In the genomic region with DNA sequence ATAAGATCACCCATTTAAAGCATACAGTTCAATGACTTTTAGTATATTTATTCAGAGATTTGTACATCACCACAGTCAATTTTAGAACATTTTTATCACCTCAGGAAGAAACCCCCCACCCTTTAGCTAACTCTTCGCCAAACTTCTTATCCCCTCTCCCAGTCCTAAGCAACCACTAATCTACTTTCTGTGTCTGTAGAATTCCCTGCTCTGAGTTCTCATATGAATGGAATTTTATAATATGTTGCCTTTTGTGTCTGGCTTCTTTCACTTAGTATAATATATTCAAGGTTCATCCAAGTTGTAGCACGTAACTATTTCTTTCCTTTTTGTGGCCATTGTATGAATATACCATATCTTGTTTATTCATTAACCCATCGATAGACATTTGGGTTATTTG, we compare ENCODE assay signal across 13 cellular contexts. TPM values are rescaled to one million over a fixed set of nuclear protein-coding genes. Genes with fewer than 3 reads are reported as not detected.
DNase-seq lines count a peak whose midpoint lies in the region; ATAC-seq and TF ChIP-seq lines count a peak whose summit lies in the region.
"Had no signal": no experiment of that assay in that cellular context is flagged by ENCODE, and none has a peak within 500 bp of the region (broad histone marks: within the 10 kb centered on the region; RNA-seq: fewer than 3 reads in every experiment).

No MANE protein-coding gene starts in this region.

- peak overlapping the region in 1 of 11 experiments; percentile 11; a peak in 1 of 22 replicates for H3K27ac ChIP-seq in BLaER1 treated with 17β-estradiol and CSF1 and Interleukin-3, amounts not matched to agents 10 nM and 100 nM
- H3K27ac ChIP-seq in neural progenitor cell, result no peak overlapping the region
- H3K27ac ChIP-seq: adrenal gland had no signal

- H3K4me1 Mint-ChIP-seq in HFFc6 (ENCODE audit: low read depth) (peaks cover 26% of the 10 kb centered on the region), neural progenitor cell (peaks cover 10% of the 10 kb centered on the region)
- peaks cover 22 to 59% (median 44%) of the 10 kb centered on the region in 4 donors for H3K4me1 Mint-ChIP-seq in naive thymus-derived CD8-positive, alpha-beta T cell

- POLR2A ChIA-PET in naive thymus-derived CD8-positive, alpha-beta T cell (lab: Charles Lee), result interaction anchor here (1.2 to 49.2 kb wide), 3 partner anchors 7 to 59 kb away, joined by 3 to 2293 read pairs (median 2293); a partner anchor contains a TSS

- H3K27me3 Mint-ChIP-seq in HFFc6 (ENCODE audit: insufficient read depth) (peaks cover 4% of the 10 kb centered on the region), neural progenitor cell (ENCODE audit: insufficient read depth, low read depth) (peaks cover 6% of the 10 kb centered on the region)
- no peaks in the 10 kb centered on the region for H3K27me3 Mint-ChIP-seq in naive thymus-derived CD8-positive, alpha-beta T cell

- peaks cover 19 to 33% (median 28%) of the 10 kb centered on the region in 11 experiments for H3K9me3 ChIP-seq in BLaER1 treated with 17β-estradiol and CSF1 and Interleukin-3, amounts not matched to agents 10 nM and 100 nM (replicated peaks in 1 of 11)
- H3K9me3 ChIP-seq in adipocyte (ENCODE audit: control insufficient read depth, low read length) (peaks cover 7% of the 10 kb centered on the region), neural progenitor cell (ENCODE audit: low read depth) (no peaks in the 10 kb centered on the region)
- H3K9me3 ChIP-seq: adrenal gland had no signal

- H3K27me3 ChIP-seq in BLaER1 treated with 17β-estradiol and CSF1 and Interleukin-3, amounts not matched to agents 10 nM and 100 nM, result no peaks in the 10 kb centered on the region
- no peaks in the 10 kb centered on the region for H3K27me3 ChIP-seq in adipocyte (replicated peaks; ENCODE audit: control insufficient read depth, insufficient read depth, low read length)
- no peaks in the 10 kb centered on the region for H3K27me3 ChIP-seq in neural progenitor cell
- H3K27me3 ChIP-seq: adrenal gland, MG63 had no signal

- no peak for ATAC-seq in naive thymus-derived CD8-positive, alpha-beta T cell
- ATAC-seq in HG03521 (IDR thresholded peaks at IDR 0.05; ENCODE audit: unreplicated experiment), result no peak

- peak overlapping the region; percentile 88 to 99 (median 97) for H3K4me2 ChIP-seq in BLaER1 treated with 17β-estradiol and CSF1 and Interleukin-3, amounts not matched to agents 10 nM and 100 nM
- H3K4me2 ChIP-seq in neural progenitor cell, result no peak overlapping the region

- TF ChIP-seq CTCF in HFFc6 (IDR thresholded peaks at IDR 0.05), result no peak
- TF ChIP-seq CTCF in neural progenitor cell (IDR thresholded peaks at IDR 0.05), result no peak

- peak overlapping the region; percentile 74 for H3K27ac Mint-ChIP-seq in HFFc6
- peak overlapping the region in 9 of 10 donors; percentile 1 to 88 (median 66) for H3K27ac Mint-ChIP-seq in naive thymus-derived CD8-positive, alpha-beta T cell
- no peak overlapping the region for H3K27ac Mint-ChIP-seq in neural progenitor cell

- peaks cover 23 to 77% (median 58%) of the 10 kb centered on the region in 11 experiments; a peak in 21 of 22 replicates for H4K20me1 ChIP-seq in BLaER1 treated with 17β-estradiol and CSF1 and Interleukin-3, amounts not matched to agents 10 nM and 100 nM
- no peaks in the 10 kb centered on the region for H4K20me1 ChIP-seq in neural progenitor cell (ENCODE audit: low read depth)

- H3K36me3 ChIP-seq in BLaER1 treated with 17β-estradiol and CSF1 and Interleukin-3, amounts not matched to agents 10 nM and 100 nM, result peaks cover 76 to 82% (median 79%) of the 10 kb centered on the region in 11 experiments
- H3K36me3 ChIP-seq in adipocyte (ENCODE audit: control insufficient read depth, insufficient read depth, low read length, severe bottlenecking), result peaks cover 44% of the 10 kb centered on the region
- H3K36me3 ChIP-seq in neural progenitor cell, result no peaks in the 10 kb centered on the region

- peak overlapping the region in 7 of 10 experiments; percentile 13 to 80 (median 71); a peak in 6 of 20 replicates for H3K4me3 ChIP-seq in BLaER1 treated with 17β-estradiol and CSF1 and Interleukin-3, amounts not matched to agents 10 nM and 100 nM
- H3K4me3 ChIP-seq in adipocyte (ENCODE audit: low read length), result no peak overlapping the region
- no peak overlapping the region for H3K4me3 ChIP-seq in neural progenitor cell
- H3K4me3 ChIP-seq: adrenal gland, MG63 had no signal

- H3K36me3 Mint-ChIP-seq in HFFc6 (ENCODE audit: low read depth), result peaks cover 46% of the 10 kb centered on the region
- peaks cover 13 to 65% (median 31%) of the 10 kb centered on the region in 3 donors for H3K36me3 Mint-ChIP-seq in naive thymus-derived CD8-positive, alpha-beta T cell
- H3K36me3 Mint-ChIP-seq in neural progenitor cell, result peaks cover 39% of the 10 kb centered on the region

- no peak overlapping the region for H2AFZ ChIP-seq in neural progenitor cell (replicated peaks)

- H3K9ac ChIP-seq in BLaER1 treated with 17β-estradiol and CSF1 and Interleukin-3, amounts not matched to agents 10 nM and 100 nM, result peak overlapping the region in 5 of 11 experiments; percentile 15 to 97 (median 20); a peak in 5 of 22 replicates
- H3K9ac ChIP-seq in adipocyte (ENCODE audit: low read length) (no peak overlapping the region), neural progenitor cell (no peak overlapping the region)

- H3K9me3 Mint-ChIP-seq in HFFc6, result peaks cover 22% of the 10 kb centered on the region
- H3K9me3 Mint-ChIP-seq in naive thymus-derived CD8-positive, alpha-beta T cell, result peaks cover 0 to 16% (median 12%) of the 10 kb centered on the region in 9 donors
- peaks cover 19% of the 10 kb centered on the region for H3K9me3 Mint-ChIP-seq in neural progenitor cell

- DNase-seq in HFFc6 (peak; percentile 18), adipocyte (ENCODE audit: low read depth) (peak; percentile 34), AG08396 (ENCODE audit: low spot score) (no peak), NCI-H82 treated with DMSO at 0.1 percent for 48 hours (lab: John Stamatoyannopoulos, UW; ENCODE audit: unreplicated experiment) (no peak), neural progenitor cell (ENCODE audit: low spot score) (no peak)
- no peak for DNase-seq in naive thymus-derived CD8-positive, alpha-beta T cell
- DNase-seq: activated CD4-positive, CD25-positive, alpha-beta regulatory T cell treated with anti-CD3 and anti-CD28 coated beads, Interleukin-2, amount 50 U/mL, for 72 hours; adrenal gland; GF-D8; GOT3; MG63 had no signal

- peaks cover 41 to 57% (median 47%) of the 10 kb centered on the region in 10 experiments for H3K4me1 ChIP-seq in BLaER1 treated with 17β-estradiol and CSF1 and Interleukin-3, amounts not matched to agents 10 nM and 100 nM
- H3K4me1 ChIP-seq in adipocyte (ENCODE audit: control insufficient read depth, insufficient read depth, low read length), result peaks cover 34% of the 10 kb centered on the region
- peaks cover 10% of the 10 kb centered on the region for H3K4me1 ChIP-seq in neural progenitor cell

- peaks cover 13% of the 10 kb centered on the region for H3F3A ChIP-seq in neural progenitor cell (ENCODE audit: low read depth)

- H3K79me2 ChIP-seq in neural progenitor cell (ENCODE audit: low read depth), result peaks cover 15% of the 10 kb centered on the region

- peak overlapping the region; percentile 51 for H3K4me3 Mint-ChIP-seq in HFFc6
- peak overlapping the region; percentile 2 to 80 (median 24) for H3K4me3 Mint-ChIP-seq in naive thymus-derived CD8-positive, alpha-beta T cell
- H3K4me3 Mint-ChIP-seq in neural progenitor cell, result no peak overlapping the region

RNA-seq across cellular contexts. Expression of a gene that starts 3.6 kb away (rescaled TPM):
- 10 to 100 TPM; 24.7 to 34.6 (median 26.4) TPM for total RNA-seq in HFFc6 (2021; fragmentation: NEBNext Ultra II Directional; extraction: Animal tissue kit (Norgen Biotek cat#: 25700))
- total RNA-seq in naive thymus-derived CD8-positive, alpha-beta T cell, result 100 to 1,000 TPM; 189 to 206 TPM
- 10 to 100 TPM in 2 of 3 donors, 1 to 10 TPM in 1; 6.0 to 18.3 (median 10.1) TPM for polyA plus RNA-seq in naive thymus-derived CD8-positive, alpha-beta T cell
- 21.0 and 29.2 TPM in 2 replicates for total RNA-seq in neural progenitor cell (ENCODE audit: low replicate concordance)

RNA-seq across cellular contexts. Expression of a gene that starts 10.7 kb away (rescaled TPM):
- 10 to 100 TPM; 17.0 to 28.7 (median 22.6) TPM for total RNA-seq in HFFc6 (2021; fragmentation: NEBNext Ultra II Directional; extraction: Animal tissue kit (Norgen Biotek cat#: 25700))
- 10 to 100 TPM; 18.1 to 25.3 TPM for total RNA-seq in naive thymus-derived CD8-positive, alpha-beta T cell
- polyA plus RNA-seq in naive thymus-derived CD8-positive, alpha-beta T cell, result 1 to 10 TPM; 1.7 to 4.5 (median 3.2) TPM
- total RNA-seq in neural progenitor cell (ENCODE audit: low replicate concordance), result 1.4 and 7.1 TPM in 2 replicates

RNA-seq across cellular contexts. Expression of a gene that starts 26.4 kb away (rescaled TPM):
- total RNA-seq in HFFc6 (2021; fragmentation: NEBNext Ultra II Directional; extraction: Animal tissue kit (Norgen Biotek cat#: 25700)), result 10 to 100 TPM; 26.2 to 35.5 (median 32.1) TPM
- 100 to 1,000 TPM; 345 to 354 TPM for total RNA-seq in naive thymus-derived CD8-positive, alpha-beta T cell
- polyA plus RNA-seq in naive thymus-derived CD8-positive, alpha-beta T cell, result 10 to 100 TPM; 16.8 to 70.7 (median 31.1) TPM
- 30.0 and 54.4 TPM in 2 replicates for total RNA-seq in neural progenitor cell (ENCODE audit: low replicate concordance)

Comparison
In these comparisons a context has a peak if more than half of its experiments do, and no peak if none do; other contexts are left out.
1. H3K4me3 ChIP-seq: peak in BLaER1 treated with 17β-estradiol and CSF1 and Interleukin-3, amounts not matched to agents 10 nM and 100 nM (7 of 10); none in adipocyte (single experiment) and neural progenitor cell (single experiment).
2. DNase-seq: peak in HFFc6 (single experiment) and adipocyte (single experiment); none in naive thymus-derived CD8-positive, alpha-beta T cell (0 of 10), AG08396 (single experiment), NCI-H82 treated with DMSO at 0.1 percent for 48 hours (single experiment) and neural progenitor cell (single experiment).